In the genomic region with DNA sequence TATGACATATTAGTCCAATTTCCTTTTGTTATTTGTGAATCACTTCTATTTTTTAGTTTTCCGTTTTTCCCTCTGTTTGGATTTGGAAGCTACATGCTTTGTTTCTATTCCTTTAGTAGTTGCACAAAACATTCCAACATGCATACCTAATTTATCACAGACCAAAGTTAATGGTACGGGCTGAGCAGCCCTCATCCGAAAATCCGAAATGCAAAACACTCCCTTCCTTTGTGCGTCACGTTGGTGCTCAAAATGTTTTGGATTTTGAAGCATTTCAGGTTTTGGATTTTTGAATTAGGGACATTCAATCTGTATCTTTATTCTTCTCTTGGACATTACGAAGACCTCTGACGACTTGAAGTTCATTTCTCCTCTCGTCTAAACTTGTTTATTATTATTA, we compare ENCODE assay signal across 29 cellular contexts.
"Had no signal": no experiment of that assay in that cellular context is flagged by ENCODE, and none has a peak within 500 bp of the region (broad histone marks: within the 10 kb centered on the region; RNA-seq: fewer than 3 reads in every experiment).

No MANE protein-coding gene starts in this region.

- H3K27ac ChIP-seq: colonic mucosa, coronary artery, dorsolateral prefrontal cortex, epithelial cell of prostate, esophagus muscularis mucosa, esophagus squamous epithelium, foreskin keratinocyte, gastrocnemius medialis, gastroesophageal sphincter, heart left ventricle, heart right ventricle had no signal

- H3K27me3 Mint-ChIP-seq: dendritic cell treated with granulocyte-macrophage colony-stimulating factor and Interleukin-4, amounts not matched to agents 40 ng/mL and 50 ng/mL, for 4 days; effector memory CD8-positive, alpha-beta T cell had no signal

- H3K9me3 Mint-ChIP-seq: dendritic cell treated with granulocyte-macrophage colony-stimulating factor and Interleukin-4, amounts not matched to agents 40 ng/mL and 50 ng/mL, for 4 days had no signal

- H3K27me3 ChIP-seq: colonic mucosa, dorsolateral prefrontal cortex, esophagus muscularis mucosa, esophagus squamous epithelium, foreskin keratinocyte, gastrocnemius medialis, gastroesophageal sphincter, heart left ventricle, heart right ventricle had no signal

- FAIRE-seq: colon, endometrium, endothelial cell of umbilical vein, frontal cortex had no signal

- H3K4me1 Mint-ChIP-seq: endodermal cell had no signal

- H3K4me3 ChIP-seq: colonic mucosa, coronary artery, dorsolateral prefrontal cortex, esophagus muscularis mucosa, esophagus squamous epithelium, gastrocnemius medialis, gastroesophageal sphincter, heart left ventricle, heart right ventricle had no signal

- H3K9me3 ChIP-seq: colonic mucosa, esophagus muscularis mucosa, esophagus squamous epithelium, gastrocnemius medialis, gastroesophageal sphincter, heart right ventricle had no signal

- DNase-seq: colonic mucosa; cortex of kidney; dermis blood vessel endothelial cell; dorsolateral prefrontal cortex; effector CD4-positive, alpha-beta T cell; effector CD8-positive, alpha-beta T cell; effector memory CD4-positive, alpha-beta T cell; effector memory CD8-positive, alpha-beta T cell; endodermal cell; erythroblast; esophagus squamous epithelium; foreskin fibroblast; foreskin keratinocyte; foreskin melanocyte; gastrocnemius medialis; glutamatergic neuron; head of caudate nucleus; heart left ventricle; heart right ventricle had no signal

- ATAC-seq: effector memory CD8-positive, alpha-beta T cell; esophagus mucosa; foreskin keratinocyte; gastrocnemius medialis; gastroesophageal sphincter; heart left ventricle; heart right ventricle had no signal

- H3K4me1 ChIP-seq: colonic mucosa, esophagus muscularis mucosa, esophagus squamous epithelium, foreskin keratinocyte, gastrocnemius medialis, gastroesophageal sphincter, heart left ventricle, heart right ventricle had no signal

- H3K36me3 ChIP-seq: colonic mucosa, gastrocnemius medialis, heart left ventricle had no signal

- H3K27ac Mint-ChIP-seq: dendritic cell treated with granulocyte-macrophage colony-stimulating factor and Interleukin-4, amounts not matched to agents 40 ng/mL and 50 ng/mL, for 4 days; effector memory CD8-positive, alpha-beta T cell; endodermal cell had no signal

- H3K4me3 Mint-ChIP-seq: dendritic cell treated with granulocyte-macrophage colony-stimulating factor and Interleukin-4, amounts not matched to agents 40 ng/mL and 50 ng/mL, for 4 days; effector memory CD8-positive, alpha-beta T cell; endodermal cell had no signal
